8 cellular contexts compared by ENCODE assay signal in genomic region chr1:112618114-112618720, GRCh38. TPM values are rescaled to one million over a fixed set of nuclear protein-coding genes. Genes with fewer than 3 reads are reported as not detected.
DNase-seq lines count a peak whose midpoint lies in the region; ATAC-seq, FAIRE-seq and TF ChIP-seq lines count a peak whose summit lies in the region.

No MANE protein-coding gene starts in this region.

- peak overlapping the region; percentile 86 for H3K4me2 ChIP-seq in DND-41 (ENCODE audit: insufficient read depth, low read length)

- peaks cover 92% of the 10 kb centered on the region for H3K79me2 ChIP-seq in DND-41 (ENCODE audit: insufficient read depth, low read length)

- TF ChIP-seq CTCF in DND-41 (IDR thresholded peaks at IDR 0.05; ENCODE audit: borderline replicate concordance, extremely low read depth, low read length, poor library complexity, severe bottlenecking) (peak; percentile 6), epithelial cell of esophagus (IDR thresholded peaks at IDR 0.05; ENCODE audit: insufficient read depth, low read depth, low read length, missing control alignments) (no peak), neural crest cell (conservative IDR thresholded peaks at IDR 0.05) (no peak)

- TF ChIP-seq POLR2A in H54 (IDR thresholded peaks at IDR 0.05; ENCODE audit: low read depth, low read length) = no peak

- H3K27me3 ChIP-seq in DND-41 (ENCODE audit: insufficient read depth, low read length, poor library complexity) = no peaks in the 10 kb centered on the region

- H3K4me3 ChIP-seq in DND-41 (ENCODE audit: low read depth in 1 of 2, low read length in 2 of 2) (peak overlapping the region; percentile 88 to 89), epithelial cell of esophagus (ENCODE audit: low read length) (peak overlapping the region; percentile 100)

- H2AFZ ChIP-seq in DND-41 (ENCODE audit: low read depth, low read length) = peak overlapping the region; percentile 89

- peak; percentile 55 for FAIRE-seq in H54 (lab: Jason Lieb, UNC)

- intact Hi-C loops in posterior vena cava (cut with DNase I) = loop anchor here in 1 of 2 donors (10.0 kb wide), 1 partner anchor 233 kb away; no protein-coding TSS in a partner anchor

- CTCF ChIA-PET in HEK293T (lab: Yijun Ruan, JAX) = no interaction called here

- peaks cover 32% of the 10 kb centered on the region for H3K4me1 Mint-ChIP-seq in neural crest cell

- POLR2A ChIA-PET in HEK293T (lab: Yijun Ruan, JAX) = interaction anchor here (0.9 to 2.5 kb wide), 20 partner anchors 8 to 455 kb away, joined by 3 to 22 read pairs (median 6); partner anchors contain the start of genes LRIG2, MOV10 and RHOC

- H3K36me3 Mint-ChIP-seq in neural crest cell (ENCODE audit: low read depth) = no peaks in the 10 kb centered on the region

- no peaks in the 10 kb centered on the region for H3K9me3 ChIP-seq in DND-41 (ENCODE audit: insufficient read depth, low read length, severe bottlenecking)

- H4K20me1 ChIP-seq in DND-41 (ENCODE audit: insufficient read depth, low read length) = peaks cover 14% of the 10 kb centered on the region; the same call in 1 of the 2 replicates

- H3K27me3 Mint-ChIP-seq in neural crest cell (ENCODE audit: low read depth) = no peaks in the 10 kb centered on the region

- H3K4me3 Mint-ChIP-seq in neural crest cell = peak overlapping the region; percentile 99

- H3K27ac ChIP-seq in DND-41 (ENCODE audit: low read length) = peak overlapping the region; percentile 97

- peak; percentile 22 for ATAC-seq in DND-41 (ENCODE audit: insufficient read depth, low read depth)

- peaks cover 24% of the 10 kb centered on the region for H3K36me3 ChIP-seq in DND-41 (ENCODE audit: insufficient read depth, low read length)

- peak overlapping the region; percentile 99 for H3K27ac Mint-ChIP-seq in neural crest cell (ENCODE audit: unreplicated experiment)

- peak overlapping the region; percentile 96 for H3K9ac ChIP-seq in DND-41 (ENCODE audit: low read depth, low read length)

- H3K4me1 ChIP-seq in DND-41 (ENCODE audit: insufficient read depth, low read length) = peaks cover 38% of the 10 kb centered on the region

- H3K9me3 Mint-ChIP-seq in neural crest cell = no peaks in the 10 kb centered on the region

- DNase-seq in DND-41 (peak; percentile 26), H54 (ENCODE audit: insufficient read length, low spot score) (no peak), T-helper 2 cell (peak in 3 of 5 experiments; percentile 21 to 80 (median 61)), epithelial cell of esophagus (ENCODE audit: low read depth) (peak; percentile 56), neural crest cell (ENCODE audit: low read depth, low spot score) (no peak), posterior vena cava (ENCODE audit: low spot score) (no peak), HEK293T (ENCODE audit: extremely low spot score) (no peak), ecto neural progenitor cell (ENCODE audit: low spot score) (no peak)

TF ChIP-seq in HEK293T, 16 proteins besides CTCF, POLR2A, EP300 and RAD21:
- no peak for TF ChIP-seq LEF1 (IDR thresholded peaks at IDR 0.05; ENCODE audit: borderline replicate concordance)
- TF ChIP-seq L3MBTL2 (conservative IDR thresholded peaks at IDR 0.05) = no peak
- TF ChIP-seq TARDBP (IDR thresholded peaks at IDR 0.05) = no peak
- no peak for TF ChIP-seq FOXM1 (IDR thresholded peaks at IDR 0.05; ENCODE audit: borderline replicate concordance)
- no peak for TF ChIP-seq ZNF384 (IDR thresholded peaks at IDR 0.05)
- no peak for TF ChIP-seq CTBP1 (IDR thresholded peaks at IDR 0.05; ENCODE audit: borderline replicate concordance)
- TF ChIP-seq HDGF (IDR thresholded peaks at IDR 0.05; ENCODE audit: borderline replicate concordance) = no peak
- TF ChIP-seq ELF4 (IDR thresholded peaks at IDR 0.05) = no peak
- TF ChIP-seq NFRKB (IDR thresholded peaks at IDR 0.05) = no peak
- no peak for TF ChIP-seq SUZ12 (IDR thresholded peaks at IDR 0.05)

RNA-seq across cellular contexts. Expression of gene ST7L, which starts 0.7 kb away (rescaled TPM):
- total RNA-seq in neural crest cell (20.4 and 24.8 TPM in 2 replicates), posterior vena cava (10 to 100 TPM; 17.9 to 19.4 TPM)

RNA-seq across cellular contexts. Expression of gene CAPZA1, which starts 1.4 kb away (rescaled TPM):
- total RNA-seq in neural crest cell (130 and 131 TPM in 2 replicates), posterior vena cava (100 to 1,000 TPM; 104 to 109 TPM)

RNA-seq across cellular contexts. Expression of gene MOV10, which starts 56.2 kb away (rescaled TPM):
- 74.9 and 77.2 TPM in 2 replicates for total RNA-seq in neural crest cell
- 10 to 100 TPM; 29.5 to 32.3 TPM for total RNA-seq in posterior vena cava

Comparison
In these comparisons a context has a peak if more than half of its experiments do, and no peak if none do; other contexts are left out.
1. DNase-seq: peak in DND-41 (single experiment), T-helper 2 cell (3 of 5) and epithelial cell of esophagus (single experiment); none in H54 (single experiment), neural crest cell (single experiment), posterior vena cava (single experiment), HEK293T (single experiment) and ecto neural progenitor cell (single experiment).